In the genomic region with DNA sequence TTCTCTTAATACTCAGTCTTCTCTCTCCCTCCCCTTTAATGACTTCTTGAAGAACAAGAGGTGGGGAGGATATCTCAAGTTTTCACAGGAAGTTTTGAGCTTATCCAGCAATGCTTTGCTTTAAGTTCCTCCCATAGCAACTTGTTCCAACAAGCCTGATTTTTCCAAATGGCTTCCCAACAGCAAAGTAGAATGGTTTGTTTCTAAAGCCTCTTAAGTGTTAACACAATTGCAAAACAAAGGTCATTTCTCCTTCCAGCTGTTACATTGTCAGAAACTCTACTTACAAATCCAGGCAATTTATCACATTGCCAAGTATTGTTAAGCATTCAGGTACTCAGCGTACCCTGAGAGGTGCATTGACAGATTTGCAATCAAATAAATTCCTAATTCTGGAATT, we compare ENCODE assay signal across 15 cellular contexts.
"Had no signal": no experiment of that assay in that cellular context is flagged by ENCODE, and none has a peak within 500 bp of the region (broad histone marks: within the 10 kb centered on the region; RNA-seq: fewer than 3 reads in every experiment).

No MANE protein-coding gene starts in this region.

- H3K36me3 ChIP-seq: brain microvascular endothelial cell, left ventricle myocardium inferior, ovary had no signal

- H3K9me3 ChIP-seq: left ventricle myocardium inferior, ovary, testis had no signal

- H3K27ac Mint-ChIP-seq: activated CD8-positive, alpha-beta T cell treated with anti-CD3 and anti-CD28 coated beads for 36 hours; activated naive CD4-positive, alpha-beta T cell treated with anti-CD3 and anti-CD28 coated beads, Interleukin-2, amount 50 U/mL, for 24 hours; stimulated activated naive CD8-positive, alpha-beta T cell treated with anti-CD3 and anti-CD28 coated beads, Interleukin-15, Interleukin-2, amounts not matched to agents 100 ng/mL and 50 ng/mL, for 24 hours had no signal

- H3K4me3 Mint-ChIP-seq: activated CD8-positive, alpha-beta T cell treated with anti-CD3 and anti-CD28 coated beads for 36 hours; activated naive CD4-positive, alpha-beta T cell treated with anti-CD3 and anti-CD28 coated beads, Interleukin-2, amount 50 U/mL, for 24 hours; stimulated activated naive CD8-positive, alpha-beta T cell treated with anti-CD3 and anti-CD28 coated beads, Interleukin-15, Interleukin-2, amounts not matched to agents 100 ng/mL and 50 ng/mL, for 24 hours had no signal

- H3K9me3 Mint-ChIP-seq: activated CD8-positive, alpha-beta T cell treated with anti-CD3 and anti-CD28 coated beads for 36 hours; activated naive CD4-positive, alpha-beta T cell treated with anti-CD3 and anti-CD28 coated beads, Interleukin-2, amount 50 U/mL, for 24 hours; activated T-helper 17 cell treated with anti-CD3 and anti-CD28 coated beads, Interleukin-2, amount 50 U/mL, for 72 hours; stimulated activated naive CD8-positive, alpha-beta T cell treated with anti-CD3 and anti-CD28 coated beads, Interleukin-15, Interleukin-2, amounts not matched to agents 100 ng/mL and 50 ng/mL, for 24 hours had no signal

- H3K4me3 ChIP-seq: left ventricle myocardium inferior, ovary, testis had no signal

- H3K36me3 Mint-ChIP-seq: activated naive CD4-positive, alpha-beta T cell treated with anti-CD3 and anti-CD28 coated beads, Interleukin-2, amount 50 U/mL, for 24 hours had no signal

- DNase-seq: activated CD8-positive, alpha-beta T cell treated with anti-CD3 and anti-CD28 coated beads for 36 hours; amniotic stem cell; brain microvascular endothelial cell; foreskin melanocyte; head of caudate nucleus; islet precursor cell; left ventricle myocardium inferior; mesenchymal stem cell; ovary; stimulated activated CD4-positive, alpha-beta T cell treated with anti-CD3 and anti-CD28 coated beads, Interleukin-15, amount 100 ng/mL, for 24 hours; stimulated activated CD4-positive, alpha-beta T cell treated with anti-CD3 and anti-CD28 coated beads, Interleukin-4, amount 100 ng/mL, for 24 hours; testis had no signal

- H3K27ac ChIP-seq: brain microvascular endothelial cell, left ventricle myocardium inferior, ovary, testis had no signal

- H3K4me1 ChIP-seq: left ventricle myocardium inferior, testis had no signal

- H3K27me3 ChIP-seq: brain microvascular endothelial cell, ovary, testis had no signal
